15 cellular contexts compared by ENCODE assay signal in the genomic region with DNA sequence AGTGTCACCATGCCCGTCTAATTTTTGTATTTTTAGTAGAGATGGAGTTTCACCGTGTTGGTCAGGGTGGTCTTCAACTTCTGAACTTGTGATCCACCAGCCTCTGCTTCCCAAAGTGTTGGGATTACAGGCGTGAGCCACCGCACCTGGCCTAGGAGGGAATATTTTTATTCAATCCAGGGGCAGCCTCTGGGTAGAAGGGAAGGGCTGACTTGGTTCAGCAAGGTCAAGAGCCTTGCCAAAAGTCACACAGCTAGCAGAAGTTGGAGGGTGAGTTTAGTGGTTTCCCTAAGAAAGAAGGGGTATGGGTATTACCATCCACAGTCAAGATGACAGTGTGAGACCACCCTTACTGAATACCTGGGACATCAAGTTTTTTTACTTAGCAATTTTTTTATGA. TPM values are rescaled to one million over a fixed set of nuclear protein-coding genes. Genes with fewer than 3 reads are reported as not detected.
"Had no signal": no experiment of that assay in that cellular context is flagged by ENCODE, and none has a peak within 500 bp of the region (broad histone marks: within the 10 kb centered on the region; RNA-seq: fewer than 3 reads in every experiment).

No MANE protein-coding gene starts in this region.

- H3K36me3 ChIP-seq: adrenal gland, cardiac muscle cell, left ventricle myocardium inferior, tibial nerve, uterus had no signal

- H3K27ac ChIP-seq: adrenal gland, cardiac muscle cell, left ventricle myocardium inferior, tibial nerve, uterus had no signal

- H3K9me3 ChIP-seq: adrenal gland, left ventricle myocardium inferior, mucosa of descending colon, tibial nerve, uterus had no signal

- H3K36me3 Mint-ChIP-seq: activated naive CD4-positive, alpha-beta T cell treated with anti-CD3 and anti-CD28 coated beads, Interleukin-2, amount 50 U/mL, for 24 hours; naive thymus-derived CD4-positive, alpha-beta T cell had no signal

- DNase-seq: activated CD4-positive, alpha-beta T cell treated with anti-CD3 and anti-CD28 coated beads, Interleukin-2, amount 50 U/mL, for 1 hour; activated CD4-positive, CD25-positive, alpha-beta regulatory T cell; activated T-cell treated with anti-CD3 and anti-CD28 coated beads, Interleukin-2, amount 50 U/mL, for 1 hour; hippocampal formation; left ventricle myocardium inferior; naive thymus-derived CD4-positive, alpha-beta T cell; substantia nigra; T-helper 17 cell; uterus had no signal

- H3K4me3 Mint-ChIP-seq: activated naive CD4-positive, alpha-beta T cell treated with anti-CD3 and anti-CD28 coated beads, Interleukin-2, amount 50 U/mL, for 24 hours; naive thymus-derived CD4-positive, alpha-beta T cell; stimulated activated effector memory CD8-positive, alpha-beta T cell treated with anti-CD3 and anti-CD28 coated beads, Interleukin-12 subunit alpha, Interleukin-12 subunit beta, amount 100 ng/mL, for 72 hours; T-helper 17 cell had no signal

- H3K9me3 Mint-ChIP-seq: activated naive CD4-positive, alpha-beta T cell treated with anti-CD3 and anti-CD28 coated beads, Interleukin-2, amount 50 U/mL, for 24 hours; naive thymus-derived CD4-positive, alpha-beta T cell; stimulated activated effector memory CD8-positive, alpha-beta T cell treated with anti-CD3 and anti-CD28 coated beads, Interleukin-12 subunit alpha, Interleukin-12 subunit beta, amount 100 ng/mL, for 72 hours had no signal

- H3K27ac Mint-ChIP-seq: activated naive CD4-positive, alpha-beta T cell treated with anti-CD3 and anti-CD28 coated beads, Interleukin-2, amount 50 U/mL, for 24 hours; naive thymus-derived CD4-positive, alpha-beta T cell; stimulated activated effector memory CD8-positive, alpha-beta T cell treated with anti-CD3 and anti-CD28 coated beads, Interleukin-12 subunit alpha, Interleukin-12 subunit beta, amount 100 ng/mL, for 72 hours; T-helper 17 cell had no signal

- ATAC-seq: naive thymus-derived CD4-positive, alpha-beta T cell; T-helper 17 cell had no signal

- H3K27me3 ChIP-seq: adrenal gland, cardiac muscle cell, tibial nerve, uterus had no signal

- H3K4me3 ChIP-seq: adrenal gland, cardiac muscle cell, left ventricle myocardium inferior, mucosa of descending colon, tibial nerve, uterus had no signal

RNA-seq across cellular contexts. Expression of a gene that starts 22.6 kb away (rescaled TPM):
- polyA plus RNA-seq: cardiac muscle cell had no signal
